In the genomic region with DNA sequence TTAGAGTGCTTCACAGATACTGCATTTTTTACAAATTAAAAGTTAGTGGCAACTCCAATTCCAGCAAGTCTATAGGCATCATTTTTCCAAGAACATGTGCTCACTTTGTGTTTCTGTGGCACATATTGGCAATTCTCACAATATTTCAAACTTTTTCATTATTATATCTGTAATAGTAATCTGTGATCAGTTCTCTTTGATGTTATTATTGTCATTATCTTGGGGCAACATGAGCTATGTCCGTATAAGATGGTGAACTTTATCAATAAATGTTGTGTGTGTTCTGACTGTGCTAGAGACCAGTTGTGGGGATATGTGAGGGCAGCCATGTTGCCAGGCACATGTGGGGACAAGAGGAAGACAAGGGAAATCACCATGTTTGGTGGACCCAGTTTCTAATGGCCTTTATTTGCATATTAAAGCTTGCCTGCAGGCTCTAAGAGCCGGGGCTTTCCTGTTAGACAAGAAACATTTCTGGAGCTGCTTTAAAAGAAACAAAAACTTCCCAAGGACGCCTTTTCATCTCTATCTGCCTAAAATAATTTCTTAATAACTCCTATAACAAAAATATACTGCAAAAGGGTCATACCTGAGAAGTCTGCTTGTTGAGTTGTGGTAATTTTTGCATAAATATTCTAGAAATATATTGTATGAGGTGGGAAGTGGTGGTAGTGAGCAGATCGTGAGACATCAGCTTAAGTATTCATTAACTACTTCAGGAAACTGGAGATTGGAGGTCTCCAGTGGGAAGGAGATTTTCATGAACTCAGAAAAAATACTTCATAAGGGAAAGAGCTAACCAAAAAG, we compare ENCODE assay signal across 13 cellular contexts. TPM values are rescaled to one million over a fixed set of nuclear protein-coding genes. Genes with fewer than 3 reads are reported as not detected.
DNase-seq lines count a peak whose midpoint lies in the region; ATAC-seq and TF ChIP-seq lines count a peak whose summit lies in the region.
"Had no signal": no experiment of that assay in that cellular context is flagged by ENCODE, and none has a peak within 500 bp of the region (broad histone marks: within the 10 kb centered on the region; RNA-seq: fewer than 3 reads in every experiment).

No MANE protein-coding gene starts in this region.

- H3K27ac ChIP-seq in aorta (ENCODE audit: low read depth in 1 of 2, low read length in 2 of 2), result no peak overlapping the region
- H3K27ac ChIP-seq: body of pancreas, C4-2B had no signal

- H3K27me3 Mint-ChIP-seq in WTC11 (ENCODE audit: low read depth), result no peaks in the 10 kb centered on the region

- CTCF ChIA-PET in WTC11 (lab: Charles Lee), result interaction anchor here (1.0 to 1.3 kb wide), 3 partner anchors 61 to 120 kb away, joined by 3 read pairs; no protein-coding TSS in a partner anchor

- peak overlapping the region; percentile 82; the same call in 1 of the 2 replicates for H3K27ac Mint-ChIP-seq in WTC11

- no peak for TF ChIP-seq CTCF in WTC11 (IDR thresholded peaks at IDR 0.05)

- no peak overlapping the region; the same call in 1 of the 2 replicates for H3K4me3 Mint-ChIP-seq in WTC11

- TF ChIP-seq POLR2A in GM15510 (IDR thresholded peaks at IDR 0.05; ENCODE audit: borderline replicate concordance, extremely low read depth, insufficient read length), result peak; percentile 22

- peaks cover 25% of the 10 kb centered on the region for H3K9me3 Mint-ChIP-seq in WTC11

- ATAC-seq in GM21367 (IDR thresholded peaks at IDR 0.05; ENCODE audit: unreplicated experiment) (peak; percentile 99), HG03064 (IDR thresholded peaks at IDR 0.05; ENCODE audit: low read depth, unreplicated experiment) (peak; percentile 99), WTC11 (peak; percentile 68), aorta (ENCODE audit: low FRiP score) (no peak)
- ATAC-seq: body of pancreas had no signal

- H3K27me3 ChIP-seq in aorta (ENCODE audit: control insufficient read depth in 1 of 2, insufficient read depth in 2 of 2, low read length in 1 of 2), result no peaks in the 10 kb centered on the region
- H3K27me3 ChIP-seq: body of pancreas had no signal

- peaks cover 2% of the 10 kb centered on the region for H3K9me3 ChIP-seq in aorta (ENCODE audit: control insufficient read depth, low read length)
- H3K9me3 ChIP-seq: body of pancreas had no signal

- POLR2A ChIA-PET in WTC11 (lab: Charles Lee), result no interaction called here

- peaks cover 23% of the 10 kb centered on the region for H3K4me1 Mint-ChIP-seq in WTC11

- WGBS in aorta, 2 donors, result 67 to 69% methylated on average over 4 of the region's 4 CpGs

- DNase-seq in WTC11 (ENCODE audit: low spot score), result no peak
- no peak for DNase-seq in aorta
- DNase-seq in globus pallidus (ENCODE audit: low spot score), result no peak
- DNase-seq in T-helper 9 cell, result no peak
- no peak for DNase-seq in DMS 273 (lab: John Stamatoyannopoulos, UW; ENCODE audit: unreplicated experiment)
- DNase-seq: body of pancreas; NCI-H1417; SHP77; stimulated activated CD4-positive, alpha-beta T cell treated with anti-CD3 and anti-CD28 coated beads, Interleukin-12 subunit alpha, Interleukin-12 subunit beta, amount 100 ng/mL, for 4 hours had no signal

- H3K36me3 ChIP-seq in aorta (ENCODE audit: control insufficient read depth in 1 of 2, insufficient read depth in 2 of 2, low read length in 1 of 2), result no peaks in the 10 kb centered on the region

- intact Hi-C loops in aorta (cut with DNase I), result no loop called here

- H3K4me1 ChIP-seq in aorta (ENCODE audit: control insufficient read depth in 1 of 2, insufficient read depth in 2 of 2, low read length in 2 of 2), result no peaks in the 10 kb centered on the region
- H3K4me1 ChIP-seq: body of pancreas had no signal

- H3K4me3 ChIP-seq in aorta (ENCODE audit: low read length in 2 of 2), result no peak overlapping the region
- H3K4me3 ChIP-seq: body of pancreas had no signal

- H3K36me3 Mint-ChIP-seq in WTC11, result peaks cover 16% of the 10 kb centered on the region

TF ChIP-seq in WTC11, 78 proteins besides CTCF, POLR2A, EP300 and RAD21:
- TF ChIP-seq, protein P1, sequence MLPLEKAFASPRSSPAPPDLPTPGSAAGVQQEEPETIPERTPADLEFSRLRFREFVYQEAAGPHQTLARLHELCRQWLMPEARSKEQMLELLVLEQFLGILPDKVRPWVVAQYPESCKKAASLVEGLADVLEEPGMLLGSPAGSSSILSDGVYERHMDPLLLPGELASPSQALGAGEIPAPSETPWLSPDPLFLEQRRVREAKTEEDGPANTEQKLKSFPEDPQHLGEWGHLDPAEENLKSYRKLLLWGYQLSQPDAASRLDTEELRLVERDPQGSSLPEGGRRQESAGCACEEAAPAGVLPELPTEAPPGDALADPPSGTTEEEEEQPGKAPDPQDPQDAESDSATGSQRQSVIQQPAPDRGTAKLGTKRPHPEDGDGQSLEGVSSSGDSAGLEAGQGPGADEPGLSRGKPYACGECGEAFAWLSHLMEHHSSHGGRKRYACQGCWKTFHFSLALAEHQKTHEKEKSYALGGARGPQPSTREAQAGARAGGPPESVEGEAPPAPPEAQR (CRISPR knock-in tag; IDR thresholded peaks at IDR 0.05), result 0 out of 2 replicates have a peak, but pooled peaks have one; percentile 62
- no peak for TF ChIP-seq SMAD3 (CRISPR knock-in tag; IDR thresholded peaks at IDR 0.05; ENCODE audit: borderline replicate concordance)
- TF ChIP-seq, protein P2, sequence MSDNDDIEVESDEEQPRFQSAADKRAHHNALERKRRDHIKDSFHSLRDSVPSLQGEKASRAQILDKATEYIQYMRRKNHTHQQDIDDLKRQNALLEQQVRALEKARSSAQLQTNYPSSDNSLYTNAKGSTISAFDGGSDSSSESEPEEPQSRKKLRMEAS (CRISPR knock-in tag; IDR thresholded peaks at IDR 0.05), result 0 out of 2 replicates have a peak, but pooled peaks have one; percentile 20
TF ChIP-seq in WTC11: peak in this region for 2.

RNA-seq across cellular contexts. Expression of gene KYNU, which starts 37.2 kb away (rescaled TPM):
- total RNA-seq in WTC11 (2021) (0.18 to 0.85 TPM (median 0.21 TPM) in 3 replicates), aorta (10 to 100 TPM in 1 of 2 donors, 1 to 10 TPM in 1; 6.8 to 13.5 TPM)
- 1 to 10 TPM; 1.2 to 3.8 TPM for polyA plus RNA-seq in aorta
